10 cellular contexts compared by ENCODE assay signal in genomic region chr9:6686396-6686795, GRCh38. TPM values are rescaled to one million over a fixed set of nuclear protein-coding genes. Genes with fewer than 3 reads are reported as not detected.
DNase-seq lines count a peak whose midpoint lies in the region; ATAC-seq, FAIRE-seq and TF ChIP-seq lines count a peak whose summit lies in the region.
"Had no signal": no experiment of that assay in that cellular context is flagged by ENCODE, and none has a peak within 500 bp of the region (broad histone marks: within the 10 kb centered on the region; RNA-seq: fewer than 3 reads in every experiment).

No MANE protein-coding gene starts in this region.

- H4K20me1 ChIP-seq in GM12878 (ENCODE audit: control insufficient read depth, insufficient read depth) = no peaks in the 10 kb centered on the region

- H3K9ac ChIP-seq in GM12878 (ENCODE audit: control insufficient read depth, insufficient read depth, low read length) = peak overlapping the region; percentile 48; the same call in 1 of the 2 replicates

- in situ Hi-C loops in GM12878 (cut with MboI) = loop anchor here (10.0 kb wide), 1 partner anchor 272 kb away; the partner anchor contains the start of gene UHRF2

- H3K27ac Mint-ChIP-seq in Caco-2 (ENCODE audit: unreplicated experiment) = no peak overlapping the region

- FAIRE-seq in D721Med (lab: Jason Lieb, UNC) = no peak
- no peak for FAIRE-seq in GM12878 (lab: Jason Lieb, UNC)

- peak overlapping the region; percentile 65 for H3K27ac ChIP-seq in GM12878 (ENCODE audit: control insufficient read depth, insufficient read depth)
- H3K27ac ChIP-seq: sigmoid colon had no signal

- WGBS in GM12878 (ENCODE audit: insufficient coverage, insufficient replicate concordance, low lambda C conversion rate, missing lambda C conversion rate) = 20% methylated on average over 3 of the region's 3 CpGs

- H2AFZ ChIP-seq in GM12878 (ENCODE audit: control insufficient read depth, low read depth, low read length) = peak overlapping the region; percentile 44

- H3K4me3 ChIP-seq in GM12878 (no peak overlapping the region), Caco-2 (ENCODE audit: low read depth, low read length) (no peak overlapping the region)
- H3K4me3 ChIP-seq: sigmoid colon had no signal

- no peak for DNase-seq in D721Med (ENCODE audit: insufficient read length, low spot score)
- no peak for DNase-seq in GM12878 (ENCODE audit: low read depth, low spot score)
- peak; percentile 20 for DNase-seq in midbrain (lab: John Stamatoyannopoulos, UW)
- no peak for DNase-seq in Caco-2
- DNase-seq in NCI-H2227 treated with DMSO at 0.1 percent for 48 hours (lab: John Stamatoyannopoulos, UW) = no peak
- DNase-seq in NCI-H524 treated with DMSO at 0.1 percent for 48 hours (lab: John Stamatoyannopoulos, UW) = no peak
- DNase-seq in NCI-H82 (lab: John Stamatoyannopoulos, UW) = no peak
- DNase-seq: activated CD4-positive, CD25-positive, alpha-beta regulatory T cell treated with anti-CD3 and anti-CD28 coated beads, Interleukin-2, amount 50 U/mL, for 72 hours; sigmoid colon had no signal

- intact Hi-C loops in GM12878 (cut with micrococcal nuclease; ENCODE audit: unreplicated experiment) = loop anchor here (1.0 to 10.0 kb wide), 3 partner anchors 101 to 682 kb away; a partner anchor contains a TSS
- intact Hi-C loops in Caco-2 (cut with micrococcal nuclease; ENCODE audit: unreplicated experiment) = loop anchor here (10.0 kb wide), 2 partner anchors 192 to 332 kb away; no protein-coding TSS in a partner anchor

- peak; percentile 37; the same call in 1 of the 2 replicates for TF ChIP-seq RAD21 in Ishikawa (IDR thresholded peaks at IDR 0.05; ENCODE audit: low read depth)
- TF ChIP-seq RAD21 in GM12878 (IDR thresholded peaks at IDR 0.05; ENCODE audit: insufficient read depth, low read depth, low read length) = peak; percentile 64

- H3K4me3 Mint-ChIP-seq in Caco-2 (ENCODE audit: unreplicated experiment) = no peak overlapping the region

- SMC1A ChIA-PET in GM12878 (lab: Charles Lee; ENCODE audit: uncharacterized antibody, unreplicated experiment) = interaction anchor here (0.6 to 7.1 kb wide), 27 partner anchors 9 to 857 kb away, joined by 3 to 44 read pairs (median 6); partner anchors contain the start of gene GLDC

- RAD21 ChIA-PET in GM12878 (lab: Charles Lee; ENCODE audit: unreplicated experiment) = interaction anchor here (1.0 to 3.4 kb wide), 13 partner anchors 9 to 331 kb away, joined by 3 to 17 read pairs (median 4); partner anchors contain the start of gene UHRF2

- TF ChIP-seq EP300 in Ishikawa (IDR thresholded peaks at IDR 0.05; ENCODE audit: borderline replicate concordance) = no peak
- no peak for TF ChIP-seq EP300 in GM12878 (IDR thresholded peaks at IDR 0.05; ENCODE audit: borderline replicate concordance in 1 of 2, control insufficient read depth in 1 of 2, low read depth in 2 of 2, low read length in 2 of 2)

- peaks cover 10% of the 10 kb centered on the region for H3K4me1 Mint-ChIP-seq in Caco-2 (ENCODE audit: low read depth, unreplicated experiment)

- TF ChIP-seq POLR2A in GM12878 (IDR thresholded peaks at IDR 0.05; ENCODE audit: low read depth, low read length) = no peak

- H3K4me1 ChIP-seq in GM12878 (ENCODE audit: control insufficient read depth, insufficient read depth, low read length) = peaks cover 40% of the 10 kb centered on the region
- peaks cover 13% of the 10 kb centered on the region for H3K4me1 ChIP-seq in Caco-2

- BruUV-seq in GM12878 (replicated peaks; lab: Mats Ljungman, UMichigan) = no TSS peak
- BruUV-seq in Caco-2 (replicated peaks; lab: Mats Ljungman, UMichigan) = no TSS peak

- H3K36me3 ChIP-seq in GM12878 (ENCODE audit: control insufficient read depth in 2 of 2, insufficient read depth in 2 of 2, low read length in 1 of 2) (0 out of 4 replicates have a peak, but pooled peaks cover 0 to 4% of the 10 kb centered on the region in 2 experiments), Caco-2 (ENCODE audit: control insufficient read depth, insufficient read depth, low read length) (no peaks in the 10 kb centered on the region)
- H3K36me3 ChIP-seq: sigmoid colon had no signal

- peaks cover 13% of the 10 kb centered on the region for H3K36me3 Mint-ChIP-seq in Caco-2 (ENCODE audit: insufficient read depth, unreplicated experiment)

- H3K9me3 ChIP-seq in GM12878 (replicated peaks; ENCODE audit: control insufficient read depth, insufficient read depth, low read length) (no peaks in the 10 kb centered on the region), Caco-2 (no peaks in the 10 kb centered on the region)
- H3K9me3 ChIP-seq: sigmoid colon had no signal

- ATAC-seq in GM12878 = no peak

- no peaks in the 10 kb centered on the region for H3K27me3 Mint-ChIP-seq in Caco-2 (ENCODE audit: insufficient read depth, unreplicated experiment)

- no peaks in the 10 kb centered on the region for H3K9me3 Mint-ChIP-seq in Caco-2 (ENCODE audit: unreplicated experiment)

- TF ChIP-seq CTCF in D721Med (IDR thresholded peaks at IDR 0.05; ENCODE audit: insufficient read depth, missing control alignments) (peak; percentile 29), GM12878 (IDR thresholded peaks at IDR 0.05 in 2 of 3, conservative IDR thresholded peaks at IDR 0.05 in 1 of 3; ENCODE audit: control insufficient read depth in 2 of 3, extremely low read depth in 1 of 3, insufficient read depth in 1 of 3, low read depth in 3 of 3, low read length in 3 of 3) (peak; percentile 24 to 57 (median 43); a peak in 3 of 6 replicates), Caco-2 (IDR thresholded peaks at IDR 0.05; ENCODE audit: insufficient read depth in 1 of 2, low read depth in 1 of 2, low read length in 1 of 2, severe bottlenecking in 1 of 2, unreplicated experiment in 1 of 2) (peak in 1 of 2 experiments; percentile 23)

- CTCF ChIA-PET in GM12878 (lab: Yijun Ruan, JAX) = interaction anchor here (0.7 to 7.9 kb wide), 31 partner anchors 10 to 333 kb away, joined by 3 to 56 read pairs (median 5); partner anchors contain the start of gene GLDC
- CTCF ChIA-PET in Caco-2 (lab: Charles Lee) = interaction anchor here (1.0 kb wide), 1 partner anchor 47 kb away, joined by 3 read pairs; no protein-coding TSS in a partner anchor

- POLR2A ChIA-PET in GM12878 (lab: Charles Lee) = interaction anchor here (0.7 to 5.0 kb wide), 9 partner anchors 10 to 111 kb away, joined by 3 to 28 read pairs (median 4); partner anchors contain the start of gene KDM4C
- POLR2A ChIA-PET in Caco-2 (lab: Charles Lee) = no interaction called here

- no peaks in the 10 kb centered on the region for H3K27me3 ChIP-seq in GM12878 (replicated peaks in 1 of 2; ENCODE audit: control insufficient read depth in 2 of 2, insufficient read depth in 2 of 2, low read length in 1 of 2)
- no peaks in the 10 kb centered on the region for H3K27me3 ChIP-seq in Caco-2 (replicated peaks; ENCODE audit: control insufficient read depth, insufficient read depth, low read length)
- H3K27me3 ChIP-seq: sigmoid colon had no signal

- H3K4me2 ChIP-seq in GM12878 (ENCODE audit: control insufficient read depth, insufficient read depth) = peak overlapping the region; percentile 77

- H3K79me2 ChIP-seq in GM12878 (ENCODE audit: control insufficient read depth, insufficient read depth, low read length) = peaks cover 25% of the 10 kb centered on the region

TF ChIP-seq in Ishikawa, 13 proteins besides CTCF, POLR2A, EP300 and RAD21:
- TF ChIP-seq, protein P1, sequence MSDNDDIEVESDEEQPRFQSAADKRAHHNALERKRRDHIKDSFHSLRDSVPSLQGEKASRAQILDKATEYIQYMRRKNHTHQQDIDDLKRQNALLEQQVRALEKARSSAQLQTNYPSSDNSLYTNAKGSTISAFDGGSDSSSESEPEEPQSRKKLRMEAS (IDR thresholded peaks at IDR 0.05) = no peak

TF ChIP-seq in GM12878, 131 proteins besides CTCF, POLR2A, EP300 and RAD21 (continues in another document):
- TF ChIP-seq NFIC (IDR thresholded peaks at IDR 0.05; ENCODE audit: low read depth, low read length) (no peak), IKZF1 (conservative IDR thresholded peaks at IDR 0.05) (no peak; the same call in 1 of the 2 replicates), MEF2B (IDR thresholded peaks at IDR 0.05; ENCODE audit: partially characterized antibody, poor library complexity, severe bottlenecking) (no peak), SMC3 (IDR thresholded peaks at IDR 0.05; ENCODE audit: borderline replicate concordance, low read length) (peak; percentile 42; the same call in 1 of the 2 replicates), JUNB (IDR thresholded peaks at IDR 0.05) (0 out of 2 replicates have a peak, but pooled peaks have one; percentile 7), YY1 (IDR thresholded peaks at IDR 0.05; ENCODE audit: low read depth, low read length) (no peak)
- TF ChIP-seq, protein P2, sequence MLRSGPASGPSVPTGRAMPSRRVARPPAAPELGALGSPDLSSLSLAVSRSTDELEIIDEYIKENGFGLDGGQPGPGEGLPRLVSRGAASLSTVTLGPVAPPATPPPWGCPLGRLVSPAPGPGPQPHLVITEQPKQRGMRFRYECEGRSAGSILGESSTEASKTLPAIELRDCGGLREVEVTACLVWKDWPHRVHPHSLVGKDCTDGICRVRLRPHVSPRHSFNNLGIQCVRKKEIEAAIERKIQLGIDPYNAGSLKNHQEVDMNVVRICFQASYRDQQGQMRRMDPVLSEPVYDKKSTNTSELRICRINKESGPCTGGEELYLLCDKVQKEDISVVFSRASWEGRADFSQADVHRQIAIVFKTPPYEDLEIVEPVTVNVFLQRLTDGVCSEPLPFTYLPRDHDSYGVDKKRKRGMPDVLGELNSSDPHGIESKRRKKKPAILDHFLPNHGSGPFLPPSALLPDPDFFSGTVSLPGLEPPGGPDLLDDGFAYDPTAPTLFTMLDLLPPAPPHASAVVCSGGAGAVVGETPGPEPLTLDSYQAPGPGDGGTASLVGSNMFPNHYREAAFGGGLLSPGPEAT (IDR thresholded peaks at IDR 0.05; ENCODE audit: low read depth) = peak; percentile 38; the same call in 1 of the 2 replicates

RNA-seq across cellular contexts. Expression of gene GLDC, which starts 40.9 kb away (rescaled TPM):
- 105 and 125 TPM in 2 replicates for total RNA-seq in GM12878 (2013; cell fraction: nucleolus; rRNA removed)
- total RNA-seq in GM12878 (2014; rRNA removed) = 124 and 125 TPM in 2 replicates
- 97.0 and 101 TPM in 2 replicates for total RNA-seq in GM12878 (2014; rRNA removed; fragmentation: Illumina TruSeq; extraction: Trizol)
- total RNA-seq in GM12878 (2021) = 117 and 119 TPM in 2 replicates
- 49.3 TPM for polyA plus RNA-seq in GM12878 (2011; ENCODE audit: low read depth)
- polyA plus RNA-seq in GM12878 (2011; rRNA removed) = 165 and 166 TPM in 2 replicates
- polyA plus RNA-seq in GM12878 (2011; cell fraction: cytosol; rRNA removed) = 96.2 and 109 TPM in 2 replicates
- 487 and 685 TPM in 2 replicates for polyA plus RNA-seq in GM12878 (2011; cell fraction: nucleus; rRNA removed)
- polyA plus RNA-seq in GM12878 (2012) = 38.4 and 38.7 TPM in 2 replicates
- 150 and 156 TPM in 2 replicates for polyA plus RNA-seq in GM12878 (2014; fragmentation: Illumina TruSeq; extraction: Trizol)
- polyA plus RNA-seq in GM12878 (2014; fragmentation: Nextera tagmentation; extraction: Ambion mirVana) = 100 to 1,000 TPM in 1 of 2 experiments, 10 to 100 TPM in 1; 88.2 to 112 TPM
- polyA plus RNA-seq in GM12878 (2014; rRNA removed) = 128 and 129 TPM in 2 replicates
- 100 to 1,000 TPM in 1 of 2 experiments, 10 to 100 TPM in 1; 33.1 to 101 TPM for polyA plus RNA-seq in GM12878 (2016; fragmentation: Nextera tagmentation; extraction: Ambion mirVana)
- 232 and 238 TPM in 2 replicates for polyA minus RNA-seq in GM12878 (2011; rRNA and poly(A)+ RNA removed)
- polyA minus RNA-seq in GM12878 (2011; cell fraction: cytosol; rRNA and poly(A)+ RNA removed) = 48.2 and 51.0 TPM in 2 replicates
- polyA minus RNA-seq in GM12878 (2011; cell fraction: nucleus; rRNA and poly(A)+ RNA removed) = 170 and 175 TPM in 2 replicates
- total RNA-seq in Caco-2 (2022) = 276 and 320 TPM in 2 replicates
